28 cellular contexts compared by ENCODE assay signal in the genomic region with DNA sequence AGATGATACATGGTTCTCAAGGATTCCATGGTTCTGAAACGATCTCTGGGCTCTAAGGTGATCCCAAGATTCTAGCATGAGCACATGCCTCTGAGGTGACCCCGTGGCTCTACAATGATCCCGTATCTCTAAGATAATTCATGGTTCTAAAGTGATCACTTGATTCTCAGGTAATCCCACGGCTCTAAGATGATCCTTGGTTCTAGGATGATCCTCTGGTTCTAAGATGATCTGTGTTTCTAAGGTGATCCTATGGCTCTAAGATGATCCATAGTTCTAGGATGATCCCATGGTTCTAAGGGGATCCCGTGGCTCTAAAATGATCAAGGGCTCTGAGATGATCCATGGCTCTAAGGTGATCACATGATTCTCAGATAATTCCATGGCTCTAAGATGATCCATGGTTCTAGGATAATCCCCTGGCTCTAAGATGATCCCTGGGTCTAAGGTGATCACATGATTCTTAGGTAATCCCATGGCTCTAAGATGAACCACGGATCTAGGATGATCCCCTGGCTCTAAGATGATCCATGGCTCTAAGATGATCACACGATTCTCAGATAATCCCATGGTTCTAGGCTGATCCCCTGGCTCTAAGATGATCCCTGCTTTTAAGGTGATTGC. TPM values are rescaled to one million over a fixed set of nuclear protein-coding genes. Genes with fewer than 3 reads are reported as not detected.
DNase-seq lines count a peak whose midpoint lies in the region; ATAC-seq, FAIRE-seq and TF ChIP-seq lines count a peak whose summit lies in the region.
"Had no signal": no experiment of that assay in that cellular context is flagged by ENCODE, and none has a peak within 500 bp of the region (broad histone marks: within the 10 kb centered on the region; RNA-seq: fewer than 3 reads in every experiment).

No MANE protein-coding gene starts in this region.

- WGBS in K562 (ENCODE audit: insufficient coverage, low coverage, missing lambda C conversion rate): 87% methylated on average over 7 of the region's 7 CpGs

- H2AFZ ChIP-seq in HCT116 (ENCODE audit: low read depth, low read length, poor library complexity, severe bottlenecking) (no peak overlapping the region), K562 (ENCODE audit: low read depth, low read length) (no peak overlapping the region)

- H3K9me1 ChIP-seq in K562 (ENCODE audit: control insufficient read depth, insufficient read depth, low read length): no peaks in the 10 kb centered on the region

- no peaks in the 10 kb centered on the region for H4K20me1 ChIP-seq in HCT116 (ENCODE audit: insufficient read depth)
- no peaks in the 10 kb centered on the region for H4K20me1 ChIP-seq in K562 (replicated peaks; ENCODE audit: control insufficient read depth, insufficient read depth, low read length)
- H4K20me1 ChIP-seq: BLaER1 had no signal

- H3K36me3 ChIP-seq in CD8-positive, alpha-beta T cell (ENCODE audit: insufficient read depth, low read length): no peaks in the 10 kb centered on the region
- H3K36me3 ChIP-seq in HCT116 (ENCODE audit: control insufficient read depth in 1 of 2, insufficient read depth in 2 of 2, low read length in 2 of 2): peaks cover 39 to 66% of the 10 kb centered on the region in 2 experiments
- peaks cover 74% of the 10 kb centered on the region for H3K36me3 ChIP-seq in K562 (ENCODE audit: control insufficient read depth, insufficient read depth, low read length)

- no peaks in the 10 kb centered on the region for H3K9me2 ChIP-seq in HCT116 (ENCODE audit: insufficient read depth)

- H3K27ac ChIP-seq in CD8-positive, alpha-beta T cell (ENCODE audit: low read depth, low read length): no peak overlapping the region
- 0 out of 2 replicates have a peak overlapping the region, but pooled peaks have one; percentile 2 for H3K27ac ChIP-seq in HCT116 (ENCODE audit: low read depth, low read length)
- H3K27ac ChIP-seq in K562 (ENCODE audit: extremely low read depth, low read depth, low read length): no peak overlapping the region
- H3K27ac ChIP-seq: BLaER1 had no signal

- no peaks in the 10 kb centered on the region for H3K27me3 Mint-ChIP-seq in CD8-positive, alpha-beta T cell (ENCODE audit: low read depth)
- no peaks in the 10 kb centered on the region for H3K27me3 Mint-ChIP-seq in T-helper 2 cell treated with Interferon-gamma antibody and Interleukin-4, amounts not matched to agents 5 μg/mL and 100 μg/mL, for 36 hours (ENCODE audit: low read depth)
- H3K27me3 Mint-ChIP-seq: CD4-positive, alpha-beta memory T cell; CD4-positive, CD25-positive, alpha-beta regulatory T cell had no signal

- no peak for TF ChIP-seq POLR2A in HCT116 (IDR thresholded peaks at IDR 0.05; ENCODE audit: borderline replicate concordance, extremely low read depth, insufficient read depth, insufficient read length)
- TF ChIP-seq POLR2A in K562 (conservative IDR thresholded peaks at IDR 0.05): no peak

- H3K4me2 ChIP-seq in HCT116 (ENCODE audit: low read length) (no peak overlapping the region), K562 (ENCODE audit: insufficient read depth, low read length) (no peak overlapping the region)
- H3K4me2 ChIP-seq: BLaER1 had no signal

- no peak for TF ChIP-seq RAD21 in HCT116 (IDR thresholded peaks at IDR 0.05; ENCODE audit: low read depth)
- no peak for TF ChIP-seq RAD21 in K562 (CRISPR knock-in tag; conservative IDR thresholded peaks at IDR 0.05 in 1 of 2, IDR thresholded peaks at IDR 0.05 in 1 of 2)

- POLR2A ChIA-PET in CD8-positive, alpha-beta T cell (lab: Charles Lee): no interaction called here
- POLR2A ChIA-PET in HCT116 (lab: Charles Lee): no interaction called here
- POLR2A ChIA-PET in K562 (lab: Yijun Ruan, JAX): no interaction called here

- H3K4me3 ChIP-seq in CD8-positive, alpha-beta T cell (ENCODE audit: low read depth, low read length): no peak overlapping the region
- H3K4me3 ChIP-seq in HCT116 (replicated peaks in 1 of 2; ENCODE audit: low read depth in 1 of 2, low read length in 2 of 2): no peak overlapping the region
- H3K4me3 ChIP-seq in K562: no peak overlapping the region
- H3K4me3 ChIP-seq: BLaER1, GM12878 had no signal

- H3K9me3 ChIP-seq in CD8-positive, alpha-beta T cell (ENCODE audit: low read length): no peaks in the 10 kb centered on the region
- H3K9me3 ChIP-seq in HCT116 (ENCODE audit: control insufficient read depth in 1 of 2, insufficient read depth in 1 of 2, low read depth in 1 of 2, low read length in 2 of 2): peaks cover 0 to 12% of the 10 kb centered on the region in 2 experiments; a peak in 1 of 4 replicates
- peaks cover 17% of the 10 kb centered on the region for H3K9me3 ChIP-seq in K562 (replicated peaks; ENCODE audit: control insufficient read depth, insufficient read depth, low read depth, low read length)
- H3K9me3 ChIP-seq: BE2C, Caco-2 had no signal

- no peaks in the 10 kb centered on the region for H3K4me1 ChIP-seq in CD8-positive, alpha-beta T cell (ENCODE audit: insufficient read depth, low read length)
- H3K4me1 ChIP-seq in HCT116 (ENCODE audit: control insufficient read depth in 1 of 2, insufficient read depth in 2 of 2, low read length in 2 of 2) (peaks cover 20 to 33% of the 10 kb centered on the region in 2 experiments), K562 (replicated peaks in 1 of 2; ENCODE audit: control insufficient read depth in 2 of 2, insufficient read depth in 2 of 2, low read length in 2 of 2) (peaks cover 30 to 36% of the 10 kb centered on the region in 2 experiments)
- H3K4me1 ChIP-seq: BE2C, Caco-2 had no signal

- no peak overlapping the region for H3K4me3 Mint-ChIP-seq in CD8-positive, alpha-beta T cell
- H3K4me3 Mint-ChIP-seq in stimulated activated effector memory CD8-positive, alpha-beta T cell treated with anti-CD3 and anti-CD28 coated beads, Interleukin-12 subunit alpha, Interleukin-12 subunit beta, amount 100 ng/mL, for 72 hours: no peak overlapping the region
- no peak overlapping the region for H3K4me3 Mint-ChIP-seq in T-helper 2 cell treated with Interferon-gamma antibody and Interleukin-4, amounts not matched to agents 5 μg/mL and 100 μg/mL, for 36 hours
- H3K4me3 Mint-ChIP-seq: CD14-positive monocyte; CD4-positive, alpha-beta memory T cell; CD4-positive, CD25-positive, alpha-beta regulatory T cell had no signal

- RAD21 ChIA-PET in HCT116 (lab: Charles Lee; ENCODE audit: low non-redundant PET in 1 of 2, low total read pairs in 2 of 2, uncharacterized antibody in 2 of 2, unreplicated experiment in 2 of 2): no interaction called here

- in situ Hi-C loops in K562 (cut with MboI): no loop called here

- FAIRE-seq in K562 (lab: Jason Lieb, UNC): peak; percentile 19
- FAIRE-seq: A204.1, D721Med, GM12892, GM18507 had no signal

- peak overlapping the region; percentile 5 for H3K27ac Mint-ChIP-seq in CD8-positive, alpha-beta T cell
- peak overlapping the region; percentile 54 for H3K27ac Mint-ChIP-seq in stimulated activated effector memory CD8-positive, alpha-beta T cell treated with anti-CD3 and anti-CD28 coated beads, Interleukin-12 subunit alpha, Interleukin-12 subunit beta, amount 100 ng/mL, for 72 hours
- H3K27ac Mint-ChIP-seq in T-helper 2 cell treated with Interferon-gamma antibody and Interleukin-4, amounts not matched to agents 5 μg/mL and 100 μg/mL, for 36 hours: no peak overlapping the region
- H3K27ac Mint-ChIP-seq: CD14-positive monocyte; CD4-positive, CD25-positive, alpha-beta regulatory T cell had no signal

- no peak for ATAC-seq in CD8-positive, alpha-beta T cell
- no peak for ATAC-seq in HCT116
- no peak for ATAC-seq in K562
- ATAC-seq in stimulated activated effector memory CD8-positive, alpha-beta T cell treated with anti-CD3 and anti-CD28 coated beads, Interleukin-12 subunit alpha, Interleukin-12 subunit beta, amount 100 ng/mL, for 72 hours: no peak
- no peak for ATAC-seq in stimulated activated naive CD8-positive, alpha-beta T cell treated with anti-CD3 and anti-CD28 coated beads, Interleukin-15, Interleukin-2, amounts not matched to agents 100 U/mL and 50 U/mL, for 24 hours
- ATAC-seq: GM12878 had no signal

- H3K27me3 ChIP-seq in CD8-positive, alpha-beta T cell (ENCODE audit: insufficient read depth, low read length): no peaks in the 10 kb centered on the region
- H3K27me3 ChIP-seq in HCT116 (ENCODE audit: insufficient read depth, low read length) (no peaks in the 10 kb centered on the region), K562 (ENCODE audit: control insufficient read depth in 2 of 2, insufficient read depth in 2 of 2, low read length in 2 of 2) (no peaks in the 10 kb centered on the region)
- H3K27me3 ChIP-seq: BE2C, BLaER1 had no signal

- CTCF ChIA-PET in CD8-positive, alpha-beta T cell (lab: Charles Lee): no interaction called here
- CTCF ChIA-PET in HCT116 (lab: Charles Lee) (no interaction called here), K562 (lab: Yijun Ruan, JAX; ENCODE audit: low intra/inter-chr PET ratio) (no interaction called here)

- no peak for TF ChIP-seq CTCF in CD8-positive, alpha-beta T cell (IDR thresholded peaks at IDR 0.05)
- TF ChIP-seq CTCF in HCT116 (IDR thresholded peaks at IDR 0.05 in 2 of 3, conservative IDR thresholded peaks at IDR 0.05 in 1 of 3; ENCODE audit: borderline replicate concordance in 1 of 3, insufficient read depth in 1 of 3, low read depth in 2 of 3, low read length in 2 of 3) (no peak), K562 (IDR thresholded peaks at IDR 0.05 in 2 of 3, conservative IDR thresholded peaks at IDR 0.05 in 1 of 3; ENCODE audit: insufficient read depth in 2 of 3, low read depth in 1 of 3, low read length in 3 of 3) (no peak)

- TF ChIP-seq EP300 in K562 (IDR thresholded peaks at IDR 0.05; ENCODE audit: low read length): no peak

- H3K9me3 Mint-ChIP-seq in CD8-positive, alpha-beta T cell: peaks cover 8% of the 10 kb centered on the region
- no peaks in the 10 kb centered on the region for H3K9me3 Mint-ChIP-seq in stimulated activated effector memory CD8-positive, alpha-beta T cell treated with anti-CD3 and anti-CD28 coated beads, Interleukin-12 subunit alpha, Interleukin-12 subunit beta, amount 100 ng/mL, for 72 hours
- no peaks in the 10 kb centered on the region for H3K9me3 Mint-ChIP-seq in T-helper 2 cell treated with Interferon-gamma antibody and Interleukin-4, amounts not matched to agents 5 μg/mL and 100 μg/mL, for 36 hours

- H3K79me2 ChIP-seq in HCT116 (ENCODE audit: insufficient read depth, low read length) (no peaks in the 10 kb centered on the region), K562 (ENCODE audit: control insufficient read depth, insufficient read depth, low read length) (no peaks in the 10 kb centered on the region)

- DNase-seq in CD8-positive, alpha-beta T cell: no peak
- no peak for DNase-seq in HCT116 (ENCODE audit: low read depth, low spot score)
- DNase-seq in K562 (ENCODE audit: extremely low read depth in 1 of 4, low spot score in 3 of 4): no peak
- no peak for DNase-seq in stimulated activated effector memory CD8-positive, alpha-beta T cell treated with anti-CD3 and anti-CD28 coated beads, Interleukin-12 subunit alpha, Interleukin-12 subunit beta, amount 100 ng/mL, for 72 hours (ENCODE audit: low spot score in 2 of 2)
- no peak for DNase-seq in DMS114 treated with DMSO at 0.1 percent for 48 hours (lab: John Stamatoyannopoulos, UW; ENCODE audit: unreplicated experiment)
- DNase-seq in stimulated activated naive CD8-positive, alpha-beta T cell treated with anti-CD3 and anti-CD28 coated beads, Interleukin-15, Interleukin-2, amounts not matched to agents 100 U/mL and 50 U/mL, for 24 hours: no peak
- DNase-seq in T-helper 2 cell treated with Interferon-gamma antibody and Interleukin-4, amounts not matched to agents 5 μg/mL and 100 μg/mL, for 36 hours (ENCODE audit: low spot score): no peak
- DNase-seq: 8988T; ACHN; BE2C; C1 segment of cervical spinal cord; Caco-2; Calu3; CD4-positive, alpha-beta memory T cell; CD4-positive, CD25-positive, alpha-beta regulatory T cell; DMS153; DMS53; DMS79; DND-41; EL; GDM1 had no signal

- H3K36me3 Mint-ChIP-seq in CD8-positive, alpha-beta T cell: peaks cover 32% of the 10 kb centered on the region
- peaks cover 13% of the 10 kb centered on the region for H3K36me3 Mint-ChIP-seq in stimulated activated effector memory CD8-positive, alpha-beta T cell treated with anti-CD3 and anti-CD28 coated beads, Interleukin-12 subunit alpha, Interleukin-12 subunit beta, amount 100 ng/mL, for 72 hours
- H3K36me3 Mint-ChIP-seq in T-helper 2 cell treated with Interferon-gamma antibody and Interleukin-4, amounts not matched to agents 5 μg/mL and 100 μg/mL, for 36 hours (ENCODE audit: low read depth): peaks cover 19% of the 10 kb centered on the region

- H3K9ac ChIP-seq in HCT116 (ENCODE audit: low read length) (no peak overlapping the region), K562 (ENCODE audit: insufficient read depth in 1 of 2, low read depth in 2 of 2, low read length in 2 of 2) (no peak overlapping the region)
- H3K9ac ChIP-seq: BLaER1 had no signal

- intact Hi-C loops in CD8-positive, alpha-beta T cell (cut with DNase I, micrococcal nuclease): no loop called here
- intact Hi-C loops in HCT116 (cut with micrococcal nuclease): loop anchor here (10.0 kb wide), 1 partner anchor 906 kb away; a partner anchor contains a TSS
- intact Hi-C loops in K562 (cut with micrococcal nuclease): no loop called here

- BruUV-seq in HCT116 (replicated peaks; lab: Mats Ljungman, UMichigan) (no TSS peak), K562 (replicated peaks; lab: Mats Ljungman, UMichigan) (no TSS peak)

- no peaks in the 10 kb centered on the region for H3K4me1 Mint-ChIP-seq in CD8-positive, alpha-beta T cell (ENCODE audit: low read depth)
- peaks cover 11% of the 10 kb centered on the region for H3K4me1 Mint-ChIP-seq in stimulated activated effector memory CD8-positive, alpha-beta T cell treated with anti-CD3 and anti-CD28 coated beads, Interleukin-12 subunit alpha, Interleukin-12 subunit beta, amount 100 ng/mL, for 72 hours
- peaks cover 2% of the 10 kb centered on the region for H3K4me1 Mint-ChIP-seq in T-helper 2 cell treated with Interferon-gamma antibody and Interleukin-4, amounts not matched to agents 5 μg/mL and 100 μg/mL, for 36 hours (ENCODE audit: low read depth)
- H3K4me1 Mint-ChIP-seq: CD14-positive monocyte; CD4-positive, alpha-beta memory T cell; CD4-positive, CD25-positive, alpha-beta regulatory T cell had no signal

RNA-seq across cellular contexts. Expression of a gene that starts 21.3 kb away (rescaled TPM):
- total RNA-seq in CD8-positive, alpha-beta T cell: 1 to 10 TPM; 3.5 to 4.3 TPM
- total RNA-seq in HCT116 (2021; ENCODE audit: unreplicated experiment) (41.7 TPM), K562 (2014; rRNA removed) (10.3 and 12.2 TPM in 2 replicates), K562 (2014; rRNA removed; fragmentation: Illumina TruSeq; extraction: Trizol) (3.0 TPM in 2 replicates), K562 (2015; rRNA removed; fragmentation: Illumina TruSeq; extraction: Trizol) (5.0 and 5.7 TPM in 2 replicates), K562 (2021) (38.6 and 41.5 TPM in 2 replicates)
- 21.9 and 27.6 TPM in 2 replicates for polyA plus RNA-seq in HCT116 (2012)
- 39.2 and 53.7 TPM in 2 replicates for total RNA-seq in K562 (2011; cell fraction: chromatin; rRNA removed; ENCODE audit: low replicate concordance)
- total RNA-seq in K562 (2011; cell fraction: nucleolus; rRNA removed): 24.0 and 29.3 TPM in 2 replicates
- 33.8 and 65.4 TPM in 2 replicates for total RNA-seq in K562 (2011; cell fraction: nucleoplasm; rRNA removed)
- polyA plus RNA-seq in K562 (2011; rRNA removed) (6.6 and 9.2 TPM in 2 replicates), K562 (2014; fragmentation: Illumina TruSeq; extraction: Trizol) (9.0 and 13.7 TPM in 2 replicates), K562 (2014; fragmentation: Nextera tagmentation; extraction: Ambion mirVana) (under 1 TPM; 0.39 to 0.63 TPM), K562 (2014; rRNA removed) (16.1 and 18.8 TPM in 2 replicates)
- polyA plus RNA-seq in K562 (2011; cell fraction: cytosol; rRNA removed): 6.5 and 15.8 TPM in 2 replicates
- polyA plus RNA-seq in K562 (2011; cell fraction: nucleus; rRNA removed): 20.5 and 36.4 TPM in 2 replicates
- 12.7 and 13.9 TPM in 2 replicates for polyA plus RNA-seq in K562 (2012)
- 14.8 and 16.7 TPM in 2 replicates for polyA minus RNA-seq in K562 (2011; rRNA and poly(A)+ RNA removed)
- polyA minus RNA-seq in K562 (2011; cell fraction: cytosol; rRNA and poly(A)+ RNA removed): 4.8 and 6.4 TPM in 2 replicates
- polyA minus RNA-seq in K562 (2011; cell fraction: nucleus; rRNA and poly(A)+ RNA removed): 7.8 and 8.3 TPM in 2 replicates

RNA-seq across cellular contexts. Expression of a gene that starts 47.6 kb away (rescaled TPM):
- total RNA-seq in CD8-positive, alpha-beta T cell: 10 to 100 TPM; 14.0 to 14.2 TPM
- total RNA-seq in HCT116 (2021; ENCODE audit: unreplicated experiment) (47.1 TPM), K562 (2014; rRNA removed) (18.3 and 20.0 TPM in 2 replicates), K562 (2014; rRNA removed; fragmentation: Illumina TruSeq; extraction: Trizol) (5.2 and 5.5 TPM in 2 replicates), K562 (2015; rRNA removed; fragmentation: Illumina TruSeq; extraction: Trizol) (12.9 and 13.6 TPM in 2 replicates), K562 (2021) (24.0 and 27.2 TPM in 2 replicates)
- polyA plus RNA-seq in HCT116 (2012): 23.2 and 29.0 TPM in 2 replicates
- total RNA-seq in K562 (2011; cell fraction: chromatin; rRNA removed; ENCODE audit: low replicate concordance): 33.1 and 73.6 TPM in 2 replicates
- 54.3 and 55.7 TPM in 2 replicates for total RNA-seq in K562 (2011; cell fraction: nucleolus; rRNA removed)
- 43.2 and 52.2 TPM in 2 replicates for total RNA-seq in K562 (2011; cell fraction: nucleoplasm; rRNA removed)
- polyA plus RNA-seq in K562 (2011; rRNA removed) (14.4 and 17.6 TPM in 2 replicates), K562 (2014; fragmentation: Illumina TruSeq; extraction: Trizol) (7.2 and 15.7 TPM in 2 replicates), K562 (2014; fragmentation: Nextera tagmentation; extraction: Ambion mirVana) (under 1 TPM; 0.41 to 0.51 TPM), K562 (2014; rRNA removed) (26.5 and 32.3 TPM in 2 replicates)
- polyA plus RNA-seq in K562 (2011; cell fraction: cytosol; rRNA removed): 19.5 and 37.8 TPM in 2 replicates
- polyA plus RNA-seq in K562 (2011; cell fraction: nucleus; rRNA removed): 55.8 and 89.2 TPM in 2 replicates
- 16.4 and 27.2 TPM in 2 replicates for polyA plus RNA-seq in K562 (2012)
- 7.3 and 13.0 TPM in 2 replicates for polyA minus RNA-seq in K562 (2011; rRNA and poly(A)+ RNA removed)
- 15.0 and 15.7 TPM in 2 replicates for polyA minus RNA-seq in K562 (2011; cell fraction: cytosol; rRNA and poly(A)+ RNA removed)
- 25.1 and 25.8 TPM in 2 replicates for polyA minus RNA-seq in K562 (2011; cell fraction: nucleus; rRNA and poly(A)+ RNA removed)

RNA-seq across cellular contexts. Expression of a gene that starts 47.8 kb away (rescaled TPM):
- 1 to 10 TPM; 5.9 to 6.4 TPM for total RNA-seq in CD8-positive, alpha-beta T cell
- 11.4 TPM for total RNA-seq in HCT116 (2021; ENCODE audit: unreplicated experiment)
- polyA plus RNA-seq in HCT116 (2012): 11.7 and 13.8 TPM in 2 replicates
- total RNA-seq in K562 (2011; cell fraction: chromatin; rRNA removed; ENCODE audit: low replicate concordance): 7.8 and 24.0 TPM in 2 replicates
- 14.8 and 15.4 TPM in 2 replicates for total RNA-seq in K562 (2011; cell fraction: nucleolus; rRNA removed)
- total RNA-seq in K562 (2011; cell fraction: nucleoplasm; rRNA removed): 8.1 and 11.3 TPM in 2 replicates
- 7.4 and 8.7 TPM in 2 replicates for total RNA-seq in K562 (2014; rRNA removed)
- total RNA-seq in K562 (2014; rRNA removed; fragmentation: Illumina TruSeq; extraction: Trizol): 3.4 and 4.0 TPM in 2 replicates
- total RNA-seq in K562 (2015; rRNA removed; fragmentation: Illumina TruSeq; extraction: Trizol): 4.7 and 5.1 TPM in 2 replicates
- total RNA-seq in K562 (2021): 9.0 and 9.3 TPM in 2 replicates
- polyA plus RNA-seq in K562 (2011; rRNA removed): 6.0 and 6.1 TPM in 2 replicates
- 6.4 and 8.6 TPM in 2 replicates for polyA plus RNA-seq in K562 (2011; cell fraction: cytosol; rRNA removed)
- 5.3 and 9.3 TPM in 2 replicates for polyA plus RNA-seq in K562 (2011; cell fraction: nucleus; rRNA removed)
- polyA plus RNA-seq in K562 (2012): 6.0 and 10.0 TPM in 2 replicates
- polyA plus RNA-seq in K562 (2014; fragmentation: Illumina TruSeq; extraction: Trizol): 5.8 and 6.6 TPM in 2 replicates
- polyA plus RNA-seq in K562 (2014; fragmentation: Nextera tagmentation; extraction: Ambion mirVana): under 1 TPM; 0.08 to 0.22 TPM
- polyA plus RNA-seq in K562 (2014; rRNA removed): 6.4 and 8.9 TPM in 2 replicates
- 7.3 and 9.6 TPM in 2 replicates for polyA minus RNA-seq in K562 (2011; rRNA and poly(A)+ RNA removed)
- 3.9 and 6.0 TPM in 2 replicates for polyA minus RNA-seq in K562 (2011; cell fraction: cytosol; rRNA and poly(A)+ RNA removed)
- polyA minus RNA-seq in K562 (2011; cell fraction: nucleus; rRNA and poly(A)+ RNA removed): 4.3 and 4.7 TPM in 2 replicates
